27 cellular contexts compared by ENCODE assay signal in genomic region chr18:6571239-6571602, GRCh38.
"Had no signal": no experiment of that assay in that cellular context is flagged by ENCODE, and none has a peak within 500 bp of the region (broad histone marks: within the 10 kb centered on the region; RNA-seq: fewer than 3 reads in every experiment).

No MANE protein-coding gene starts in this region.

- ATAC-seq: naive thymus-derived CD8-positive, alpha-beta T cell; psoas muscle; right cardiac atrium; stimulated activated effector memory CD8-positive, alpha-beta T cell treated with anti-CD3 and anti-CD28 coated beads, Interleukin-12 subunit alpha, Interleukin-12 subunit beta, amount 100 ng/mL, for 72 hours had no signal

- H3K36me3 ChIP-seq: colonic mucosa, esophagus squamous epithelium, ovary, sigmoid colon, stomach, thyroid gland, vagina had no signal

- H3K9me3 Mint-ChIP-seq: dendritic cell treated with granulocyte-macrophage colony-stimulating factor and Interleukin-4, amounts not matched to agents 40 ng/mL and 50 ng/mL, for 4 days; nephron progenitor cell had no signal

- H3K27me3 ChIP-seq: colonic mucosa, esophagus squamous epithelium, ovary, sigmoid colon, stomach, thyroid gland, vagina had no signal

- DNase-seq: colonic mucosa; effector CD8-positive, alpha-beta T cell; esophagus squamous epithelium; foreskin melanocyte; hypothalamus; midbrain; naive thymus-derived CD8-positive, alpha-beta T cell; nephron progenitor cell; occipital lobe; ovary; posterior cingulate gyrus; psoas muscle; right cardiac atrium; sigmoid colon; stimulated activated CD4-positive, alpha-beta T cell treated with anti-CD3 and anti-CD28 coated beads, Interleukin-2, amount 100 ng/mL, for 24 hours; stimulated activated CD4-positive, alpha-beta T cell treated with anti-CD3 and anti-CD28 coated beads, Interleukin-4, amount 100 ng/mL, for 24 hours; stimulated activated naive CD4-positive, alpha-beta T cell treated with Interleukin-2 at 50 U/mL for 16 hours; stomach; thyroid gland; trophoblast cell had no signal

- H3K4me1 Mint-ChIP-seq: memory B cell; naive thymus-derived CD8-positive, alpha-beta T cell; stimulated activated effector memory CD8-positive, alpha-beta T cell treated with anti-CD3 and anti-CD28 coated beads, Interleukin-12 subunit alpha, Interleukin-12 subunit beta, amount 100 ng/mL, for 72 hours had no signal

- H3K27me3 Mint-ChIP-seq: dendritic cell treated with granulocyte-macrophage colony-stimulating factor and Interleukin-4, amounts not matched to agents 40 ng/mL and 50 ng/mL, for 4 days; memory B cell had no signal

- H3K4me3 ChIP-seq: colonic mucosa, esophagus squamous epithelium, lung, ovary, psoas muscle, sigmoid colon, stomach, thyroid gland, vagina had no signal

- H3K27ac ChIP-seq: colonic mucosa, esophagus squamous epithelium, ovary, psoas muscle, sigmoid colon, stomach, thyroid gland, vagina had no signal

- H3K9me3 ChIP-seq: colonic mucosa, esophagus squamous epithelium, ovary, psoas muscle, sigmoid colon, stomach, thyroid gland, vagina had no signal

- FAIRE-seq: endothelial cell of umbilical vein, keratinocyte had no signal

- H3K36me3 Mint-ChIP-seq: memory B cell; naive thymus-derived CD8-positive, alpha-beta T cell; stimulated activated effector memory CD8-positive, alpha-beta T cell treated with anti-CD3 and anti-CD28 coated beads, Interleukin-12 subunit alpha, Interleukin-12 subunit beta, amount 100 ng/mL, for 72 hours had no signal

- H3K4me1 ChIP-seq: colonic mucosa, psoas muscle, sigmoid colon, stomach, thyroid gland, vagina had no signal

- H3K27ac Mint-ChIP-seq: dendritic cell treated with granulocyte-macrophage colony-stimulating factor and Interleukin-4, amounts not matched to agents 40 ng/mL and 50 ng/mL, for 4 days; memory B cell; naive thymus-derived CD8-positive, alpha-beta T cell; nephron progenitor cell; stimulated activated effector memory CD8-positive, alpha-beta T cell treated with anti-CD3 and anti-CD28 coated beads, Interleukin-12 subunit alpha, Interleukin-12 subunit beta, amount 100 ng/mL, for 72 hours had no signal

- H3K4me3 Mint-ChIP-seq: dendritic cell treated with granulocyte-macrophage colony-stimulating factor and Interleukin-4, amounts not matched to agents 40 ng/mL and 50 ng/mL, for 4 days; memory B cell; naive thymus-derived CD8-positive, alpha-beta T cell; nephron progenitor cell; stimulated activated effector memory CD8-positive, alpha-beta T cell treated with anti-CD3 and anti-CD28 coated beads, Interleukin-12 subunit alpha, Interleukin-12 subunit beta, amount 100 ng/mL, for 72 hours had no signal
